Comparison of ENCODE assay signal across 9 cellular contexts in genomic region chr3:3499012-3499411, GRCh38.
"Had no signal": no experiment of that assay in that cellular context is flagged by ENCODE, and none has a peak within 500 bp of the region (broad histone marks: within the 10 kb centered on the region; RNA-seq: fewer than 3 reads in every experiment).

No MANE protein-coding gene starts in this region.

- ATAC-seq: HCT116, K562 had no signal

- DNase-seq: GM23248, GOT3, H7, HFFc6, IMR-90 had no signal

- H3K9me3 ChIP-seq: HAP-1 had no signal

- H3K27ac ChIP-seq: GM23248, HL-60 had no signal

- H3K9ac ChIP-seq: GM23248 had no signal

- H3K4me1 ChIP-seq: HAP-1 had no signal

- H3K36me3 ChIP-seq: HAP-1 had no signal

- H2AFZ ChIP-seq: GM23248 had no signal

- H3K4me3 ChIP-seq: GM23248, HAP-1, K562 had no signal

- FAIRE-seq: K562 had no signal
